Comparison of ENCODE assay signal across 15 cellular contexts in genomic region chr18:35064291-35064690, GRCh38. TPM values are rescaled to one million over a fixed set of nuclear protein-coding genes. Genes with fewer than 3 reads are reported as not detected.
A peak's percentile ranks its signal among the peaks of the same experiment; 100 is the strongest.
DNase-seq lines count a peak whose midpoint lies in the region; ATAC-seq and TF ChIP-seq lines count a peak whose summit lies in the region.
"Had no signal": no experiment of that assay in that cellular context is flagged by ENCODE, and none has a peak within 500 bp of the region (broad histone marks: within the 10 kb centered on the region; RNA-seq: fewer than 3 reads in every experiment).

No MANE protein-coding gene starts in this region.

- no peak for DNase-seq in natural killer cell
- no peak for DNase-seq in natural killer cell treated with Interleukin-12 subunit alpha and Interleukin-12 subunit beta and Interleukin-15 and Interleukin-18, amount 100 ng/mL, for 72 hours (ENCODE audit: low spot score)
- no peak for DNase-seq in effector memory CD8-positive, alpha-beta T cell
- no peak for DNase-seq in memory B cell (ENCODE audit: low spot score in 2 of 2)
- no peak for DNase-seq in NOMO-1 treated with DMSO at 0.1 percent for 48 hours (lab: John Stamatoyannopoulos, UW; ENCODE audit: unreplicated experiment)
- no peak for DNase-seq in uterus
- DNase-seq: BE2C, DMS 273 treated with DMSO at 0.1 percent for 48 hours, GM23248 had no signal

- no peaks in the 10 kb centered on the region for H3K4me1 ChIP-seq in uterus
- H3K4me1 ChIP-seq: BE2C had no signal

- no peak overlapping the region for H3K27ac ChIP-seq in uterus
- H3K27ac ChIP-seq: A549, C4-2B, GM23248 had no signal

- H3K36me3 Mint-ChIP-seq in natural killer cell (no peaks in the 10 kb centered on the region), memory B cell (peaks cover 3% of the 10 kb centered on the region)
- no peaks in the 10 kb centered on the region for H3K36me3 Mint-ChIP-seq in natural killer cell treated with Interleukin-12 subunit alpha and Interleukin-12 subunit beta and Interleukin-15 and Interleukin-18, amount 100 ng/mL, for 72 hours
- peaks cover 35% of the 10 kb centered on the region for H3K36me3 Mint-ChIP-seq in effector memory CD8-positive, alpha-beta T cell (ENCODE audit: insufficient read depth)

- H3K27me3 Mint-ChIP-seq in natural killer cell (ENCODE audit: low read depth in 2 of 2) (no peaks in the 10 kb centered on the region), memory B cell (no peaks in the 10 kb centered on the region)
- H3K27me3 Mint-ChIP-seq in natural killer cell treated with Interleukin-12 subunit alpha and Interleukin-12 subunit beta and Interleukin-15 and Interleukin-18, amount 100 ng/mL, for 72 hours, result no peaks in the 10 kb centered on the region
- no peaks in the 10 kb centered on the region for H3K27me3 Mint-ChIP-seq in effector memory CD8-positive, alpha-beta T cell

- intact Hi-C loops in natural killer cell (cut with micrococcal nuclease) (no loop called here), uterus (cut with DNase I; ENCODE audit: low total_unique reads) (no loop called here)

- TF ChIP-seq POLR2A in uterus (IDR thresholded peaks at IDR 0.05), result no peak

- H3K9me3 ChIP-seq in uterus, result no peaks in the 10 kb centered on the region
- H3K9me3 ChIP-seq: A549, BE2C had no signal

- TF ChIP-seq CTCF in natural killer cell (IDR thresholded peaks at IDR 0.05) (no peak), uterus (IDR thresholded peaks at IDR 0.05) (no peak)

- no peaks in the 10 kb centered on the region for H3K27me3 ChIP-seq in uterus
- H3K27me3 ChIP-seq: BE2C had no signal

- H3K27ac Mint-ChIP-seq in natural killer cell (peak overlapping the region; percentile 25 to 74), memory B cell (peak overlapping the region; percentile 47)
- H3K27ac Mint-ChIP-seq in natural killer cell treated with Interleukin-12 subunit alpha and Interleukin-12 subunit beta and Interleukin-15 and Interleukin-18, amount 100 ng/mL, for 72 hours, result peak overlapping the region in 1 of 2 donors; percentile 48
- H3K27ac Mint-ChIP-seq in effector memory CD8-positive, alpha-beta T cell, result peak overlapping the region; percentile 19 to 68

- ATAC-seq in natural killer cell, result no peak
- ATAC-seq in natural killer cell treated with Interleukin-12 subunit alpha and Interleukin-12 subunit beta and Interleukin-15 and Interleukin-18, amount 100 ng/mL, for 72 hours, result no peak
- no peak for ATAC-seq in effector memory CD8-positive, alpha-beta T cell (replicated peaks)
- no peak for ATAC-seq in memory B cell (ENCODE audit: low read depth)
- ATAC-seq in HG03280 (IDR thresholded peaks at IDR 0.05; ENCODE audit: unreplicated experiment), result no peak
- ATAC-seq: A549, GM12878, HCT116, HepG2 had no signal

- no peak overlapping the region for H3K4me3 Mint-ChIP-seq in natural killer cell
- no peak overlapping the region for H3K4me3 Mint-ChIP-seq in natural killer cell treated with Interleukin-12 subunit alpha and Interleukin-12 subunit beta and Interleukin-15 and Interleukin-18, amount 100 ng/mL, for 72 hours
- H3K4me3 Mint-ChIP-seq in effector memory CD8-positive, alpha-beta T cell, result no peak overlapping the region
- H3K4me3 Mint-ChIP-seq in memory B cell, result no peak overlapping the region

- H3K4me1 Mint-ChIP-seq in natural killer cell, result peaks cover 82 to 85% of the 10 kb centered on the region in 2 donors
- peaks cover 36 to 58% of the 10 kb centered on the region in 2 donors for H3K4me1 Mint-ChIP-seq in natural killer cell treated with Interleukin-12 subunit alpha and Interleukin-12 subunit beta and Interleukin-15 and Interleukin-18, amount 100 ng/mL, for 72 hours (ENCODE audit: low read depth in 2 of 2)
- H3K4me1 Mint-ChIP-seq in effector memory CD8-positive, alpha-beta T cell (ENCODE audit: low read depth in 2 of 2), result peaks cover 33 to 72% of the 10 kb centered on the region in 2 donors
- H3K4me1 Mint-ChIP-seq in memory B cell, result peaks cover 38% of the 10 kb centered on the region

- no peak overlapping the region for H3K4me3 ChIP-seq in uterus
- H3K4me3 ChIP-seq: A549, GM12878, GM23248 had no signal

- no peaks in the 10 kb centered on the region for H3K36me3 ChIP-seq in uterus
- H3K36me3 ChIP-seq: BE2C had no signal

- H3K9me3 Mint-ChIP-seq in natural killer cell (no peaks in the 10 kb centered on the region), memory B cell (no peaks in the 10 kb centered on the region)
- H3K9me3 Mint-ChIP-seq in natural killer cell treated with Interleukin-12 subunit alpha and Interleukin-12 subunit beta and Interleukin-15 and Interleukin-18, amount 100 ng/mL, for 72 hours, result no peaks in the 10 kb centered on the region
- no peaks in the 10 kb centered on the region for H3K9me3 Mint-ChIP-seq in effector memory CD8-positive, alpha-beta T cell

RNA-seq across cellular contexts. Expression of gene MAPRE2, which starts 23.1 kb away (rescaled TPM):
- total RNA-seq in natural killer cell, result 100 to 1,000 TPM; 159 to 283 (median 207) TPM
- 10 to 100 TPM; 32.8 to 44.4 TPM for total RNA-seq in natural killer cell treated with Interleukin-12 subunit alpha and Interleukin-12 subunit beta and Interleukin-15 and Interleukin-18, amount 100 ng/mL, for 72 hours
- total RNA-seq in uterus, result 10 to 100 TPM in 3 of 4 donors, 1 to 10 TPM in 1; 7.4 to 29.8 (median 21.7) TPM
